ENCODE assay signal across 8 cellular contexts in genomic region chr6:42783177-42783875, GRCh38. TPM values are rescaled to one million over a fixed set of nuclear protein-coding genes. Genes with fewer than 3 reads are reported as not detected.
A peak's percentile ranks its signal among the peaks of the same experiment; 100 is the strongest.
DNase-seq lines count a peak whose midpoint lies in the region; ATAC-seq, FAIRE-seq and TF ChIP-seq lines count a peak whose summit lies in the region.

No MANE protein-coding gene starts in this region.

- no peak for TF ChIP-seq EP300 in A549 (IDR thresholded peaks at IDR 0.05)
- no peak for TF ChIP-seq EP300 in gastroesophageal sphincter (IDR thresholded peaks at IDR 0.05)

- no peak for TF ChIP-seq RAD21 in A549 (conservative IDR thresholded peaks at IDR 0.05 in 1 of 2, IDR thresholded peaks at IDR 0.05 in 1 of 2)

- FAIRE-seq in A549 (lab: Jason Lieb, UNC): no peak

- POLR2A ChIA-PET in A549 (lab: Yijun Ruan, JAX): interaction anchor here (0.6 to 4.3 kb wide), 13 partner anchors 7 to 219 kb away, joined by 3 to 154 read pairs (median 10); partner anchors contain the start of genes RPL7L1, TBCC and UBR2

- H3K4me2 ChIP-seq in A549: peak overlapping the region; percentile 84

- TF ChIP-seq POLR2A in A549 (IDR thresholded peaks at IDR 0.05; ENCODE audit: low read length) (peak; percentile 23), Raji (IDR thresholded peaks at IDR 0.05; ENCODE audit: insufficient read depth, low read depth, low read length) (peak; percentile 44), gastroesophageal sphincter (IDR thresholded peaks at IDR 0.05) (peak in 1 of 2 donors; percentile 11)

- DNase-seq in A549 (ENCODE audit: low read depth in 1 of 2, low spot score in 1 of 2): peak; percentile 50 to 70
- DNase-seq in activated gamma-delta T cell treated with Interleukin-2 at 50 U/mL for 16 hours: peak; percentile 79
- DNase-seq in superior temporal gyrus (ENCODE audit: extremely low spot score): peak; percentile 78

- peak overlapping the region; percentile 100 for H3K27ac ChIP-seq in A549
- peak overlapping the region; percentile 100 for H3K27ac ChIP-seq in HUES6 (ENCODE audit: low read depth, low read length)
- H3K27ac ChIP-seq in gastroesophageal sphincter: peak overlapping the region; percentile 93 to 100 (median 98)
- peak overlapping the region; percentile 100 for H3K27ac ChIP-seq in neutrophil

- 0% methylated on average over 8 of the region's 79 CpGs for WGBS in A549 (ENCODE audit: missing lambda C conversion rate)
- WGBS in gastroesophageal sphincter (ENCODE audit: low coverage in 1 of 2), 2 donors: 0% methylated on average over 2 to 6 of the region's 79 CpGs

- H3K4me1 ChIP-seq in A549: peaks cover 8% of the 10 kb centered on the region; the same call in 2 of the 3 replicates
- peaks cover 25% of the 10 kb centered on the region for H3K4me1 ChIP-seq in HUES6 (ENCODE audit: control insufficient read depth, insufficient read depth, low read length)
- H3K4me1 ChIP-seq in gastroesophageal sphincter: peaks cover 0 to 54% (median 27%) of the 10 kb centered on the region in 3 donors
- peaks cover 36 to 45% of the 10 kb centered on the region in 2 experiments for H3K4me1 ChIP-seq in neutrophil (ENCODE audit: control insufficient read depth in 1 of 2, insufficient read depth in 1 of 2, low read depth in 1 of 2, low read length in 1 of 2)

- CTCF ChIA-PET in A549 (lab: Yijun Ruan, JAX): no interaction called here

- H3K4me3 ChIP-seq in A549 (peak overlapping the region; percentile 70), HUES6 (ENCODE audit: low read depth, low read length) (peak overlapping the region; percentile 92), gastroesophageal sphincter (peak overlapping the region; percentile 63 to 79), neutrophil (ENCODE audit: low read depth in 1 of 2, low read length in 1 of 2) (peak overlapping the region; percentile 69 to 99)

- no peaks in the 10 kb centered on the region for H3K9me3 ChIP-seq in A549
- no peaks in the 10 kb centered on the region for H3K9me3 ChIP-seq in HUES6 (ENCODE audit: control insufficient read depth, insufficient read depth, low read depth, low read length)
- H3K9me3 ChIP-seq in gastroesophageal sphincter: no peaks in the 10 kb centered on the region
- H3K9me3 ChIP-seq in neutrophil: no peaks in the 10 kb centered on the region

- peak overlapping the region; percentile 100 for H3K9ac ChIP-seq in HUES6 (ENCODE audit: low read length)

- H3K36me3 ChIP-seq in HUES6 (ENCODE audit: control insufficient read depth, insufficient read depth, low read length) (no peaks in the 10 kb centered on the region), gastroesophageal sphincter (no peaks in the 10 kb centered on the region), neutrophil (peaks cover 1% of the 10 kb centered on the region)

- ATAC-seq in A549 (peak; percentile 77), GM18511 (IDR thresholded peaks at IDR 0.05; ENCODE audit: unreplicated experiment) (peak; percentile 51), gastroesophageal sphincter (peak; percentile 72)

- H3K27me3 ChIP-seq in HUES6 (ENCODE audit: control insufficient read depth, insufficient read depth, low read length) (no peaks in the 10 kb centered on the region), gastroesophageal sphincter (no peaks in the 10 kb centered on the region), neutrophil (no peaks in the 10 kb centered on the region)

- TF ChIP-seq CTCF in A549 (IDR thresholded peaks at IDR 0.05) (no peak), gastroesophageal sphincter (IDR thresholded peaks at IDR 0.05) (peak in 2 of 4 experiments; percentile 2 to 8), neutrophil (IDR thresholded peaks at IDR 0.05) (no peak)

TF ChIP-seq in A549, 52 proteins besides CTCF, POLR2A, EP300 and RAD21 (continues in another document):
- peak; percentile 22; the same call in 1 of the 2 replicates for TF ChIP-seq GATA3 (IDR thresholded peaks at IDR 0.05; ENCODE audit: borderline replicate concordance)
- 0 out of 3 replicates have a peak, but pooled peaks have one; percentile 53 for TF ChIP-seq BCL3 (IDR thresholded peaks at IDR 0.05)
- TF ChIP-seq CBX2 (IDR thresholded peaks at IDR 0.05; ENCODE audit: borderline replicate concordance, low read depth): no peak
- peak; percentile 76; the same call in 1 of the 2 replicates for TF ChIP-seq MAX (IDR thresholded peaks at IDR 0.05)
- no peak for TF ChIP-seq FOSB (CRISPR knock-in tag; IDR thresholded peaks at IDR 0.05)
- TF ChIP-seq ZNF302 (CRISPR knock-in tag; IDR thresholded peaks at IDR 0.05): no peak
- TF ChIP-seq MAZ (IDR thresholded peaks at IDR 0.05; ENCODE audit: borderline replicate concordance, low read depth, low read length): no peak
- peak; percentile 45; the same call in 1 of the 2 replicates for TF ChIP-seq PBX3 (IDR thresholded peaks at IDR 0.05)
- no peak for TF ChIP-seq NFE2L2 (conservative IDR thresholded peaks at IDR 0.05; ENCODE audit: low read length)
- TF ChIP-seq JUNB (IDR thresholded peaks at IDR 0.05): no peak
- TF ChIP-seq TP53 (CRISPR knock-in tag; IDR thresholded peaks at IDR 0.05): peak; percentile 72; the same call in 1 of the 2 replicates
- 0 out of 3 replicates have a peak, but pooled peaks have one; percentile 14 for TF ChIP-seq SMC3 (IDR thresholded peaks at IDR 0.05)
- TF ChIP-seq REST (IDR thresholded peaks at IDR 0.05): no peak
- TF ChIP-seq CEBPB (IDR thresholded peaks at IDR 0.05): no peak
- peak; percentile 41; the same call in 1 of the 2 replicates for TF ChIP-seq PHF8 (IDR thresholded peaks at IDR 0.05; ENCODE audit: borderline replicate concordance, low read depth)
- no peak for TF ChIP-seq RNF2 (IDR thresholded peaks at IDR 0.05; ENCODE audit: borderline replicate concordance, low read depth)
- no peak for TF ChIP-seq EHF (CRISPR knock-in tag; IDR thresholded peaks at IDR 0.05)

RNA-seq across cellular contexts. Expression of gene BICRAL, which starts 1.5 kb away (rescaled TPM):
- polyA plus RNA-seq in A549 (2011; rRNA removed) (8.6 and 9.0 TPM in 2 replicates), A549 (2017; fragmentation: RNase III; extraction: RNeasy Plus Mini Kit Qiagen cat#74134 plus additional on column Dnase treatment) (2.9 to 3.5 TPM (median 3.3 TPM) in 3 replicates)
- polyA plus RNA-seq in A549 (2012; cell fraction: cytosol; rRNA removed): 2.7 and 3.5 TPM in 2 replicates
- polyA plus RNA-seq in A549 (2012; cell fraction: nucleus; rRNA removed): 2.6 and 2.9 TPM in 2 replicates
- polyA minus RNA-seq in A549 (2011; rRNA and poly(A)+ RNA removed): 11.6 and 15.3 TPM in 2 replicates
- 10 to 100 TPM; 13.9 to 28.5 (median 23.2) TPM for total RNA-seq in gastroesophageal sphincter

RNA-seq across cellular contexts. Expression of gene TBCC, which starts 37.4 kb away (rescaled TPM):
- polyA plus RNA-seq in A549 (2011; rRNA removed): 10.2 and 10.3 TPM in 2 replicates
- 10.3 and 12.8 TPM in 2 replicates for polyA plus RNA-seq in A549 (2012; cell fraction: cytosol; rRNA removed)
- 11.8 and 12.4 TPM in 2 replicates for polyA plus RNA-seq in A549 (2012; cell fraction: nucleus; rRNA removed)
- polyA plus RNA-seq in A549 (2017; fragmentation: RNase III; extraction: RNeasy Plus Mini Kit Qiagen cat#74134 plus additional on column Dnase treatment): 12.3 to 13.3 TPM (median 12.4 TPM) in 3 replicates
- polyA minus RNA-seq in A549 (2011; rRNA and poly(A)+ RNA removed): 8.1 and 8.3 TPM in 2 replicates
- total RNA-seq in gastroesophageal sphincter: 10 to 100 TPM; 32.0 to 44.2 (median 37.4) TPM

Comparison
In these comparisons a context has a peak if more than half of its experiments do, and no peak if none do; other contexts are left out.
1. Peak in every context shown above with its lines: DNase-seq, ATAC-seq, H3K4me3 ChIP-seq and H3K27ac ChIP-seq.